8 cellular contexts compared by ENCODE assay signal in the genomic region with DNA sequence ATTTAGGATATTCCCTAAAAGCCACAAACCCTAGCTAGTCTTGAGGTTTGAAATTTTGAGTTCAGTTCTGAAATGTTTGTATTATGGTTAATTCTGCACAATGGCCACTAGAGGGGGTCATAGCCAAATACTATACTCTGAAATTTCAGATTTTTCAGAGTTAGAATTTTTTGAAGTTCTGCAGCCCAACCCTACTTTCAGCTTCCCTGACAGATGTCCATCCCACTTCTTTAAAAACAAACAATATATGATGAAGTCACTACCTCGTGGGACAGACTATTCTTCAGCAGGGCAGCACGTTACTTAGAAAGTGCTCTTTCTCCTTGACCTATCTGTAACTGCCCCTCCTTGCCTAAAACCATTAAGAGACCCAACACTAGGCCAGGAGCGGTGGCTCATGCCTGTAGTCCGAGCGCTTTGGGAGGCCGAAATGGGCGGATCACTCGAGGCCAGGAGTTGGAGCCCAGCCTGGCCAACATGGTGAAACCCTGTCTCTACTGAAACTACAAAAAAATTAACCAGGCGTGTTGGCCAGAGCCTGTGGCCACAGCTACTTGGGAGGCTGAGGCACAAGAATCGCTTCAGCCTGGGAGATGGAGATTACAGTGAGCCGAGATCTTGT. TPM values are rescaled to one million over a fixed set of nuclear protein-coding genes. Genes with fewer than 3 reads are reported as not detected.
DNase-seq lines count a peak whose midpoint lies in the region; ATAC-seq, FAIRE-seq and TF ChIP-seq lines count a peak whose summit lies in the region.

No MANE protein-coding gene starts in this region.

- H3K27me3 ChIP-seq in body of pancreas (no peaks in the 10 kb centered on the region), kidney epithelial cell (ENCODE audit: control insufficient read depth, insufficient read depth, low read length) (no peaks in the 10 kb centered on the region), upper lobe of left lung (no peaks in the 10 kb centered on the region)

- H3K4me1 ChIP-seq in body of pancreas (no peaks in the 10 kb centered on the region), upper lobe of left lung (no peaks in the 10 kb centered on the region)

- TF ChIP-seq CTCF in C4-2B (conservative IDR thresholded peaks at IDR 0.05) (peak; percentile 68), body of pancreas (IDR thresholded peaks at IDR 0.05) (peak; percentile 49 to 72 (median 64)), kidney epithelial cell (IDR thresholded peaks at IDR 0.05; ENCODE audit: insufficient read depth, low read length, poor library complexity, severe bottlenecking) (peak; percentile 58), upper lobe of left lung (IDR thresholded peaks at IDR 0.05) (peak; percentile 53 to 70 (median 62))

- no peaks in the 10 kb centered on the region for H3K9me3 Mint-ChIP-seq in T-helper 2 cell treated with Interferon-gamma antibody and Interleukin-4, amounts not matched to agents 5 μg/mL and 100 μg/mL, for 36 hours

- ATAC-seq in body of pancreas (peak; percentile 47), upper lobe of left lung (ENCODE audit: low FRiP score in 2 of 2) (peak; percentile 70 to 72), GM21367 (IDR thresholded peaks at IDR 0.05; ENCODE audit: unreplicated experiment) (no peak)

- peak; percentile 72 for FAIRE-seq in GM19239 (lab: Jason Lieb, UNC)

- peaks cover 8% of the 10 kb centered on the region for H3K27me3 Mint-ChIP-seq in T-helper 2 cell treated with Interferon-gamma antibody and Interleukin-4, amounts not matched to agents 5 μg/mL and 100 μg/mL, for 36 hours (ENCODE audit: low read depth)

- no peak for TF ChIP-seq POLR2A in body of pancreas (IDR thresholded peaks at IDR 0.05)
- TF ChIP-seq POLR2A in upper lobe of left lung (IDR thresholded peaks at IDR 0.05): no peak

- H3K27ac ChIP-seq in C4-2B (no peak overlapping the region), body of pancreas (no peak overlapping the region), upper lobe of left lung (no peak overlapping the region)

- intact Hi-C loops in body of pancreas (cut with DNase I): loop anchor here (5.0 kb wide), 1 partner anchor 294 kb away; no protein-coding TSS in a partner anchor

- H3K27ac Mint-ChIP-seq in T-helper 2 cell treated with Interferon-gamma antibody and Interleukin-4, amounts not matched to agents 5 μg/mL and 100 μg/mL, for 36 hours: no peak overlapping the region

- H3K4me1 Mint-ChIP-seq in T-helper 2 cell treated with Interferon-gamma antibody and Interleukin-4, amounts not matched to agents 5 μg/mL and 100 μg/mL, for 36 hours (ENCODE audit: low read depth): no peaks in the 10 kb centered on the region

- H3K4me3 ChIP-seq in body of pancreas: no peak overlapping the region
- no peak overlapping the region for H3K4me3 ChIP-seq in kidney epithelial cell (ENCODE audit: low read depth, low read length)
- no peak overlapping the region for H3K4me3 ChIP-seq in upper lobe of left lung

- peak; percentile 35 for DNase-seq in GM19239 (ENCODE audit: insufficient read length, low spot score)
- peak; percentile 21 to 70 for DNase-seq in NCI-H446 (lab: John Stamatoyannopoulos, UW)
- DNase-seq in body of pancreas: peak in 1 of 4 donors; percentile 8
- DNase-seq in kidney epithelial cell (ENCODE audit: low read depth): no peak
- DNase-seq in upper lobe of left lung: peak in 1 of 2 donors; percentile 13
- no peak for DNase-seq in T-helper 2 cell treated with Interferon-gamma antibody and Interleukin-4, amounts not matched to agents 5 μg/mL and 100 μg/mL, for 36 hours (ENCODE audit: low spot score)

- H3K36me3 Mint-ChIP-seq in T-helper 2 cell treated with Interferon-gamma antibody and Interleukin-4, amounts not matched to agents 5 μg/mL and 100 μg/mL, for 36 hours (ENCODE audit: low read depth): no peaks in the 10 kb centered on the region

- TF ChIP-seq EP300 in upper lobe of left lung (IDR thresholded peaks at IDR 0.05): no peak

- no peak overlapping the region for H3K4me3 Mint-ChIP-seq in T-helper 2 cell treated with Interferon-gamma antibody and Interleukin-4, amounts not matched to agents 5 μg/mL and 100 μg/mL, for 36 hours

- no peaks in the 10 kb centered on the region for H3K36me3 ChIP-seq in body of pancreas (replicated peaks in 1 of 2; ENCODE audit: insufficient read depth in 1 of 2, low read depth in 2 of 2)
- no peaks in the 10 kb centered on the region for H3K36me3 ChIP-seq in kidney epithelial cell (ENCODE audit: control insufficient read depth, insufficient read depth, low read length)
- H3K36me3 ChIP-seq in upper lobe of left lung: no peaks in the 10 kb centered on the region

- H3K9me3 ChIP-seq in body of pancreas (no peaks in the 10 kb centered on the region), upper lobe of left lung (no peaks in the 10 kb centered on the region)

- WGBS in body of pancreas, 2 donors: 31 to 41% methylated on average over 11 of the region's 11 CpGs
- 56 to 63% methylated on average over 11 of the region's 11 CpGs for WGBS in upper lobe of left lung, 2 donors

RNA-seq across cellular contexts. Expression of a gene that starts 48.2 kb away (rescaled TPM):
- total RNA-seq in body of pancreas (1 to 10 TPM; 4.0 to 6.5 TPM), kidney epithelial cell (15.1 and 16.0 TPM in 2 replicates), upper lobe of left lung (10 to 100 TPM in 5 of 6 donors, 1 to 10 TPM in 1; 9.6 to 23.0 (median 12.8) TPM)

Comparison
In these comparisons a context has a peak if more than half of its experiments do, and no peak if none do; other contexts are left out.
1. DNase-seq: peak in GM19239 (single experiment) and NCI-H446 (2 of 2); none in kidney epithelial cell (single experiment) and T-helper 2 cell treated with Interferon-gamma antibody and Interleukin-4, amounts not matched to agents 5 μg/mL and 100 μg/mL, for 36 hours (single experiment).
2. Peak in every context shown above with its lines, with median percentiles within 50 percentile points of each other: CTCF ChIP-seq.